ENCODE assay signal across 8 cellular contexts in the genomic region with DNA sequence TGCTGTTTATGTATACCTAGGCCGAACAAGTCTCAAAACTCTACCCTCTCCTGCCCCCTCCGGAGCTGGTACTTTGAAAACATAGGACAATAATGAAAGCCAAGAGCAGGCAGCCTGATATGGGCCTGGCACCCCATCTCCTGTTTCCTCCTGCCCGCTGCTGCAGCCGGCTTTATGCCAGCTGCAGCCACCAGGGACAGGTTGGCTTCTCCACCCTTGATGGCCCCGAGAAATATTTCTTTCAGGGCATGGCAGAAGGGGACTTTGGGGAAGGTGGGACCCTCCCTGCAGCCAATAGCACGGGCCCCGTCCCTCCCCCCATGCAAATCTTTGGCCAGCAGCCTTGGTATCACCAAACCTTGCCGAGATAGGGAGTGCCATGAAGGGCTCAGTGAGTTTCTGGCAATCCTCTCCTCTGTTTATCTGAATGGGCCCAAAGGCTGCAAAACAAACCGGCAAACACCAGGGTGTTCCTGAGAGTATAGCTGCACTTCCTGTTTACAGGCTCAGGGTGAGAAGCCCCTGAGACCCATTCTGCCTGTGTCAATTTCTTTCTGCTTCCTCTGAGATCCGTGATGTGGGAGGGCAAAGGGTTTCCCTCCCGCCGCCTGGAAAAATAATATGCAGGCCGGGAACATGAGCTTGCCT.
A peak's percentile ranks its signal among the peaks of the same experiment; 100 is the strongest.
DNase-seq lines count a peak whose midpoint lies in the region; ATAC-seq, FAIRE-seq and TF ChIP-seq lines count a peak whose summit lies in the region.

No MANE protein-coding gene starts in this region.

- RAD21 ChIA-PET in GM12878 (lab: Charles Lee; ENCODE audit: unreplicated experiment) = interaction anchor here (1.4 kb wide), 1 partner anchor 55 kb away, joined by 3 read pairs; no protein-coding TSS in a partner anchor

- H4K20me1 ChIP-seq in DOHH2 (ENCODE audit: control insufficient read depth, insufficient read depth, low read depth, low read length) (no peaks in the 10 kb centered on the region), GM12878 (ENCODE audit: control insufficient read depth, insufficient read depth) (no peaks in the 10 kb centered on the region)

- SMC1A ChIA-PET in GM12878 (lab: Charles Lee; ENCODE audit: uncharacterized antibody, unreplicated experiment) = interaction anchor here (1.0 to 3.3 kb wide), 10 partner anchors 9 to 283 kb away, joined by 3 to 10 read pairs (median 4); no protein-coding TSS in a partner anchor

- H3F3A ChIP-seq in DOHH2 (ENCODE audit: control insufficient read depth, insufficient read depth) = no peaks in the 10 kb centered on the region

- TF ChIP-seq EP300 in GM12878 (IDR thresholded peaks at IDR 0.05; ENCODE audit: borderline replicate concordance in 1 of 2, control insufficient read depth in 1 of 2, low read depth in 2 of 2, low read length in 2 of 2) = no peak

- BruUV-seq in GM12878 (replicated peaks; lab: Mats Ljungman, UMichigan) = no TSS peak

- POLR2A ChIA-PET in GM12878 (lab: Charles Lee) = interaction anchor here (0.6 to 1.2 kb wide), 2 partner anchors 9 to 119 kb away, joined by 3 to 4 read pairs; no protein-coding TSS in a partner anchor
- POLR2A ChIA-PET in activated CD4-positive, alpha-beta memory T cell treated with anti-CD3 and anti-CD28 coated beads, Interleukin-2, amount 10 ng/mL, durations not matched to agents 7 days and 5 days (lab: Charles Lee) = no interaction called here

- TF ChIP-seq POLR2A in GM12878 (IDR thresholded peaks at IDR 0.05; ENCODE audit: low read depth, low read length) = no peak; the same call in 1 of the 2 replicates

- H3K36me3 Mint-ChIP-seq in activated CD4-positive, alpha-beta memory T cell treated with anti-CD3 and anti-CD28 coated beads, Interleukin-2, amount 10 ng/mL, durations not matched to agents 7 days and 5 days (ENCODE audit: low read depth) = no peaks in the 10 kb centered on the region

- in situ Hi-C loops in GM12878 (cut with MboI) = no loop called here

- intact Hi-C loops in GM12878 (cut with micrococcal nuclease; ENCODE audit: unreplicated experiment) = loop anchor here (5.0 to 10.0 kb wide), 3 partner anchors 47 to 235 kb away; no protein-coding TSS in a partner anchor

- TF ChIP-seq CTCF in DOHH2 (IDR thresholded peaks at IDR 0.05; ENCODE audit: low read depth, low read length, poor library complexity, severe bottlenecking) (no peak), GM12878 (IDR thresholded peaks at IDR 0.05 in 2 of 3, conservative IDR thresholded peaks at IDR 0.05 in 1 of 3; ENCODE audit: control insufficient read depth in 2 of 3, extremely low read depth in 1 of 3, insufficient read depth in 1 of 3, low read depth in 3 of 3, low read length in 3 of 3) (peak in 2 of 3 experiments; percentile 26 to 33; a peak in 2 of 6 replicates), coronary artery (IDR thresholded peaks at IDR 0.05) (no peak)

- no peaks in the 10 kb centered on the region for H3K9me3 Mint-ChIP-seq in activated CD4-positive, alpha-beta memory T cell treated with anti-CD3 and anti-CD28 coated beads, Interleukin-2, amount 10 ng/mL, durations not matched to agents 7 days and 5 days

- H3K9me2 ChIP-seq in DOHH2 (replicated peaks; ENCODE audit: control insufficient read depth, low read length) = no peaks in the 10 kb centered on the region

- TF ChIP-seq RAD21 in GM12878 (IDR thresholded peaks at IDR 0.05; ENCODE audit: insufficient read depth, low read depth, low read length) = no peak

- H3K79me2 ChIP-seq in DOHH2 (ENCODE audit: control insufficient read depth, low read length) = no peaks in the 10 kb centered on the region
- no peaks in the 10 kb centered on the region for H3K79me2 ChIP-seq in GM12878 (ENCODE audit: control insufficient read depth, insufficient read depth, low read length)

- H3K4me1 Mint-ChIP-seq in activated CD4-positive, alpha-beta memory T cell treated with anti-CD3 and anti-CD28 coated beads, Interleukin-2, amount 10 ng/mL, durations not matched to agents 7 days and 5 days = no peaks in the 10 kb centered on the region

- no peaks in the 10 kb centered on the region; the same call in 1 of the 2 replicates for H3K9me3 ChIP-seq in DOHH2 (ENCODE audit: control insufficient read depth, insufficient read depth, low read length)
- peaks cover 1% of the 10 kb centered on the region; the same call in 2 of the 3 replicates for H3K9me3 ChIP-seq in GM12878 (replicated peaks; ENCODE audit: control insufficient read depth, insufficient read depth, low read length)

- H3K27me3 Mint-ChIP-seq in activated CD4-positive, alpha-beta memory T cell treated with anti-CD3 and anti-CD28 coated beads, Interleukin-2, amount 10 ng/mL, durations not matched to agents 7 days and 5 days = no peaks in the 10 kb centered on the region

- H3K36me3 ChIP-seq in DOHH2 (ENCODE audit: control insufficient read depth, low read length) (no peaks in the 10 kb centered on the region), GM12878 (ENCODE audit: control insufficient read depth in 2 of 2, insufficient read depth in 2 of 2, low read length in 1 of 2) (no peaks in the 10 kb centered on the region)

- CTCF ChIA-PET in GM12878 (lab: Yijun Ruan, JAX) = interaction anchor here (0.8 to 1.7 kb wide), 9 partner anchors 10 to 281 kb away, joined by 3 to 5 read pairs (median 3); no protein-coding TSS in a partner anchor
- CTCF ChIA-PET in activated CD4-positive, alpha-beta memory T cell treated with anti-CD3 and anti-CD28 coated beads, Interleukin-2, amount 10 ng/mL, durations not matched to agents 7 days and 5 days (lab: Charles Lee) = no interaction called here

- DNase-seq in GM12878 (ENCODE audit: low read depth, low spot score) = no peak
- DNase-seq in mucosa of gallbladder (ENCODE audit: low spot score) = peak; percentile 21
- no peak for DNase-seq in activated CD4-positive, alpha-beta memory T cell treated with anti-CD3 and anti-CD28 coated beads, Interleukin-2, amount 10 ng/mL, durations not matched to agents 7 days and 5 days
- DNase-seq in coronary artery (ENCODE audit: low spot score) = no peak
- no peak for DNase-seq in COR-L47 (lab: John Stamatoyannopoulos, UW)
- DNase-seq in activated CD4-positive, alpha-beta T cell treated with anti-CD3 and anti-CD28 coated beads, Interleukin-2, amount 50 U/mL, for 1 hour = no peak

- no peak overlapping the region for H3K27ac Mint-ChIP-seq in activated CD4-positive, alpha-beta memory T cell treated with anti-CD3 and anti-CD28 coated beads, Interleukin-2, amount 10 ng/mL, durations not matched to agents 7 days and 5 days

- H3K4me2 ChIP-seq in DOHH2 (ENCODE audit: low read length) (peak overlapping the region; percentile 58), GM12878 (ENCODE audit: control insufficient read depth, insufficient read depth) (peak overlapping the region; percentile 63)

- peak overlapping the region; percentile 89 for H2AFZ ChIP-seq in GM12878 (ENCODE audit: control insufficient read depth, low read depth, low read length)

- ATAC-seq in GM21619 (IDR thresholded peaks at IDR 0.05; ENCODE audit: unreplicated experiment) (peak; percentile 68), GM12878 (peak; percentile 78)

- H3K27me3 ChIP-seq in DOHH2 (ENCODE audit: control insufficient read depth, low read length) (no peaks in the 10 kb centered on the region), GM12878 (replicated peaks in 1 of 2; ENCODE audit: control insufficient read depth in 2 of 2, insufficient read depth in 2 of 2, low read length in 1 of 2) (no peaks in the 10 kb centered on the region)

- H3K4me3 ChIP-seq in DOHH2 (ENCODE audit: low read length) (peak overlapping the region; percentile 48), GM12878 (no peak overlapping the region), coronary artery (no peak overlapping the region)

- 35% methylated on average over 13 of the region's 13 CpGs for WGBS in GM12878 (ENCODE audit: insufficient coverage, insufficient replicate concordance, low lambda C conversion rate, missing lambda C conversion rate)

- peaks cover 44% of the 10 kb centered on the region for H3K4me1 ChIP-seq in DOHH2 (ENCODE audit: control insufficient read depth, low read length)
- H3K4me1 ChIP-seq in GM12878 (ENCODE audit: control insufficient read depth, insufficient read depth, low read length) = peaks cover 40% of the 10 kb centered on the region

- H3K9ac ChIP-seq in GM12878 (ENCODE audit: control insufficient read depth, insufficient read depth, low read length) = peak overlapping the region; percentile 49

- H3K27ac ChIP-seq in DOHH2 (ENCODE audit: low read depth, low read length) (0 out of 2 replicates have a peak overlapping the region, but pooled peaks have one; percentile 11), GM12878 (ENCODE audit: control insufficient read depth, insufficient read depth) (peak overlapping the region; percentile 51), coronary artery (no peak overlapping the region)

- peak; percentile 85 for FAIRE-seq in GM12878 (lab: Jason Lieb, UNC)

- no peak overlapping the region for H3K4me3 Mint-ChIP-seq in activated CD4-positive, alpha-beta memory T cell treated with anti-CD3 and anti-CD28 coated beads, Interleukin-2, amount 10 ng/mL, durations not matched to agents 7 days and 5 days

TF ChIP-seq in GM12878, 131 proteins besides CTCF, POLR2A, EP300 and RAD21 (continues in another document):
- TF ChIP-seq, protein P1, sequence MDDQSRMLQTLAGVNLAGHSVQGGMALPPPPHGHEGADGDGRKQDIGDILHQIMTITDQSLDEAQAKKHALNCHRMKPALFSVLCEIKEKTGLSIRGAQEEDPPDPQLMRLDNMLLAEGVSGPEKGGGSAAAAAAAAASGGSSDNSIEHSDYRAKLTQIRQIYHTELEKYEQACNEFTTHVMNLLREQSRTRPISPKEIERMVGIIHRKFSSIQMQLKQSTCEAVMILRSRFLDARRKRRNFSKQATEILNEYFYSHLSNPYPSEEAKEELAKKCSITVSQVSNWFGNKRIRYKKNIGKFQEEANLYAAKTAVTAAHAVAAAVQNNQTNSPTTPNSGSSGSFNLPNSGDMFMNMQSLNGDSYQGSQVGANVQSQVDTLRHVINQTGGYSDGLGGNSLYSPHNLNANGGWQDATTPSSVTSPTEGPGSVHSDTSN (IDR thresholded peaks at IDR 0.05; ENCODE audit: insufficient replicate concordance, low read depth, low read length) = no peak
- TF ChIP-seq SUZ12 (IDR thresholded peaks at IDR 0.05; ENCODE audit: unreplicated experiment) = no peak

Comparison
In these comparisons a context has a peak if more than half of its experiments do, and no peak if none do; other contexts are left out.
1. H3K27ac ChIP-seq: peak in DOHH2 (single experiment) and GM12878 (single experiment); none in coronary artery (0 of 2).
2. CTCF ChIP-seq: peak in GM12878 (2 of 3); none in DOHH2 (single experiment) and coronary artery (single experiment).